20 cellular contexts compared by ENCODE assay signal in genomic region chr12:5187136-5187535, GRCh38.
"Had no signal": no experiment of that assay in that cellular context is flagged by ENCODE, and none has a peak within 500 bp of the region (broad histone marks: within the 10 kb centered on the region; RNA-seq: fewer than 3 reads in every experiment).

No MANE protein-coding gene starts in this region.

- H3K36me3 ChIP-seq: heart left ventricle, lower lobe of right lung, transverse colon, WERI-Rb-1 had no signal

- H3K9me3 ChIP-seq: body of pancreas, heart left ventricle, lower lobe of right lung, mucosa of descending colon, transverse colon had no signal

- H3K27ac Mint-ChIP-seq: activated CD8-positive, alpha-beta T cell treated with anti-CD3 and anti-CD28 coated beads, Interleukin-2, amount 10 ng/mL, durations not matched to agents 7 days and 5 days; activated naive CD4-positive, alpha-beta T cell treated with anti-CD3 and anti-CD28 coated beads, Interleukin-2, amount 50 U/mL, for 24 hours; progenitor cell of endocrine pancreas; stimulated activated naive B cell treated with anti-CD40 and anti-IgM and Interleukin-4, amounts not matched to agents 10 μg/mL and 1 μg/mL and 100 μg/mL, for 72 hours had no signal

- H3K27me3 ChIP-seq: body of pancreas, heart left ventricle, transverse colon had no signal

- H3K4me1 ChIP-seq: heart left ventricle, lower lobe of right lung, transverse colon had no signal

- H3K9me3 Mint-ChIP-seq: activated naive CD4-positive, alpha-beta T cell treated with anti-CD3 and anti-CD28 coated beads, Interleukin-2, amount 50 U/mL, for 24 hours; stimulated activated naive B cell treated with anti-CD40 and anti-IgM and Interleukin-4, amounts not matched to agents 10 μg/mL and 1 μg/mL and 100 μg/mL, for 72 hours had no signal

- H3K36me3 Mint-ChIP-seq: activated naive CD4-positive, alpha-beta T cell treated with anti-CD3 and anti-CD28 coated beads, Interleukin-2, amount 50 U/mL, for 24 hours; stimulated activated naive B cell treated with anti-CD40 and anti-IgM and Interleukin-4, amounts not matched to agents 10 μg/mL and 1 μg/mL and 100 μg/mL, for 72 hours had no signal

- DNase-seq: activated CD4-positive, alpha-beta T cell treated with anti-CD3 and anti-CD28 coated beads for 1 hour; activated CD4-positive, alpha-beta T cell treated with anti-CD3 and anti-CD28 coated beads, Interleukin-2, amount 50 U/mL, for 1 hour; activated CD8-positive, alpha-beta T cell treated with anti-CD3 and anti-CD28 coated beads, Interleukin-2, amount 10 ng/mL, durations not matched to agents 7 days and 5 days; activated gamma-delta T cell treated with Interleukin-2 at 50 U/mL for 16 hours; activated T-cell treated with anti-CD3 and anti-CD28 coated beads, Interleukin-2, amount 50 U/mL, for 1 hour; anterior cingulate cortex; body of pancreas; heart left ventricle; left colon; lower lobe of right lung; mesendoderm; mucosa of descending colon; retina; stimulated activated CD4-positive, alpha-beta T cell treated with anti-CD3 and anti-CD28 coated beads, Interleukin-2, amount 100 ng/mL, for 48 hours; stimulated activated CD8-positive, alpha-beta memory T cell treated with anti-CD3 and anti-CD28 coated beads, Interleukin-4, amount 100 ng/mL, for 48 hours; stimulated activated naive B cell treated with anti-CD40 and anti-IgM and Interleukin-4, amounts not matched to agents 10 μg/mL and 1 μg/mL and 100 μg/mL, for 72 hours; transverse colon; WERI-Rb-1 had no signal

- H3K27ac ChIP-seq: body of pancreas, heart left ventricle, lower lobe of right lung, transverse colon, WERI-Rb-1 had no signal

- H3K4me3 ChIP-seq: body of pancreas, lower lobe of right lung, mucosa of descending colon, transverse colon had no signal

- H3K4me3 Mint-ChIP-seq: activated CD8-positive, alpha-beta T cell treated with anti-CD3 and anti-CD28 coated beads, Interleukin-2, amount 10 ng/mL, durations not matched to agents 7 days and 5 days; activated naive CD4-positive, alpha-beta T cell treated with anti-CD3 and anti-CD28 coated beads, Interleukin-2, amount 50 U/mL, for 24 hours; stimulated activated naive B cell treated with anti-CD40 and anti-IgM and Interleukin-4, amounts not matched to agents 10 μg/mL and 1 μg/mL and 100 μg/mL, for 72 hours had no signal

- H3K4me1 Mint-ChIP-seq: activated naive CD4-positive, alpha-beta T cell treated with anti-CD3 and anti-CD28 coated beads, Interleukin-2, amount 50 U/mL, for 24 hours; stimulated activated naive B cell treated with anti-CD40 and anti-IgM and Interleukin-4, amounts not matched to agents 10 μg/mL and 1 μg/mL and 100 μg/mL, for 72 hours had no signal
